15 cellular contexts compared by ENCODE assay signal in genomic region chr4:3079694-3080123, GRCh38. TPM values are rescaled to one million over a fixed set of nuclear protein-coding genes. Genes with fewer than 3 reads are reported as not detected.
A peak's percentile ranks its signal among the peaks of the same experiment; 100 is the strongest.
DNase-seq lines count a peak whose midpoint lies in the region; ATAC-seq lines count a peak whose summit lies in the region.
"Had no signal": no experiment of that assay in that cellular context is flagged by ENCODE, and none has a peak within 500 bp of the region (broad histone marks: within the 10 kb centered on the region; RNA-seq: fewer than 3 reads in every experiment).

No MANE protein-coding gene starts in this region.

- intact Hi-C loops in dendritic cell treated with granulocyte-macrophage colony-stimulating factor and Interleukin-4, amounts not matched to agents 40 ng/mL and 50 ng/mL, for 4 days (cut with micrococcal nuclease) = loop anchor here (2.0 to 10.0 kb wide), 2 partner anchors 33 to 115 kb away; partner anchors contain the start of genes GRK4 and NOP14
- intact Hi-C loops in sciatic nerve (cut with DNase I) = loop anchor here (5.0 kb wide), 1 partner anchor 793 kb away; no protein-coding TSS in a partner anchor

- H3K9me3 Mint-ChIP-seq in dendritic cell treated with granulocyte-macrophage colony-stimulating factor and Interleukin-4, amounts not matched to agents 40 ng/mL and 50 ng/mL, for 4 days = no peaks in the 10 kb centered on the region

- peak overlapping the region; percentile 20 for H3K27ac Mint-ChIP-seq in dendritic cell treated with granulocyte-macrophage colony-stimulating factor and Interleukin-4, amounts not matched to agents 40 ng/mL and 50 ng/mL, for 4 days

- DNase-seq in GDM1 (lab: John Stamatoyannopoulos, UW) = peak; percentile 93
- no peak for DNase-seq in NCI-H774 (lab: John Stamatoyannopoulos, UW)
- DNase-seq in COR-L47 (lab: John Stamatoyannopoulos, UW) = no peak
- no peak for DNase-seq in sciatic nerve (ENCODE audit: low spot score)
- DNase-seq: AML-193, MM.1S, NCI-H345, pancreas, RPMI8226 had no signal

- peak; percentile 34 for ATAC-seq in GM18907 (IDR thresholded peaks at IDR 0.05; ENCODE audit: unreplicated experiment)
- peak; percentile 28 for ATAC-seq in HG03565 (IDR thresholded peaks at IDR 0.05; ENCODE audit: unreplicated experiment)
- ATAC-seq in HG02623 (IDR thresholded peaks at IDR 0.05; ENCODE audit: unreplicated experiment) = no peak
- no peak for ATAC-seq in sciatic nerve
- ATAC-seq: pancreas had no signal

- peaks cover 29% of the 10 kb centered on the region for H3K36me3 Mint-ChIP-seq in dendritic cell treated with granulocyte-macrophage colony-stimulating factor and Interleukin-4, amounts not matched to agents 40 ng/mL and 50 ng/mL, for 4 days (ENCODE audit: low read depth)

- peaks cover 52% of the 10 kb centered on the region for H3K4me1 Mint-ChIP-seq in dendritic cell treated with granulocyte-macrophage colony-stimulating factor and Interleukin-4, amounts not matched to agents 40 ng/mL and 50 ng/mL, for 4 days (ENCODE audit: low read depth)

- H3K4me3 Mint-ChIP-seq in dendritic cell treated with granulocyte-macrophage colony-stimulating factor and Interleukin-4, amounts not matched to agents 40 ng/mL and 50 ng/mL, for 4 days = peak overlapping the region; percentile 21

- no peaks in the 10 kb centered on the region for H3K27me3 Mint-ChIP-seq in dendritic cell treated with granulocyte-macrophage colony-stimulating factor and Interleukin-4, amounts not matched to agents 40 ng/mL and 50 ng/mL, for 4 days

RNA-seq across cellular contexts. Expression of gene HTT, which starts 5.2 kb away (rescaled TPM):
- 67.8 TPM for total RNA-seq in sciatic nerve

RNA-seq across cellular contexts. Expression of gene HTT-AS, which starts 5.4 kb away (rescaled TPM):
- not detected for total RNA-seq in sciatic nerve
- total RNA-seq: fibroblast of lung, lung microvascular endothelial cell, pancreas had no signal

Comparison
In these comparisons a context has a peak if more than half of its experiments do, and no peak if none do; other contexts are left out.
1. ATAC-seq: peak in GM18907 (single experiment) and HG03565 (single experiment); none in HG02623 (single experiment) and sciatic nerve (single experiment).